7 cellular contexts compared by ENCODE assay signal in the genomic region with DNA sequence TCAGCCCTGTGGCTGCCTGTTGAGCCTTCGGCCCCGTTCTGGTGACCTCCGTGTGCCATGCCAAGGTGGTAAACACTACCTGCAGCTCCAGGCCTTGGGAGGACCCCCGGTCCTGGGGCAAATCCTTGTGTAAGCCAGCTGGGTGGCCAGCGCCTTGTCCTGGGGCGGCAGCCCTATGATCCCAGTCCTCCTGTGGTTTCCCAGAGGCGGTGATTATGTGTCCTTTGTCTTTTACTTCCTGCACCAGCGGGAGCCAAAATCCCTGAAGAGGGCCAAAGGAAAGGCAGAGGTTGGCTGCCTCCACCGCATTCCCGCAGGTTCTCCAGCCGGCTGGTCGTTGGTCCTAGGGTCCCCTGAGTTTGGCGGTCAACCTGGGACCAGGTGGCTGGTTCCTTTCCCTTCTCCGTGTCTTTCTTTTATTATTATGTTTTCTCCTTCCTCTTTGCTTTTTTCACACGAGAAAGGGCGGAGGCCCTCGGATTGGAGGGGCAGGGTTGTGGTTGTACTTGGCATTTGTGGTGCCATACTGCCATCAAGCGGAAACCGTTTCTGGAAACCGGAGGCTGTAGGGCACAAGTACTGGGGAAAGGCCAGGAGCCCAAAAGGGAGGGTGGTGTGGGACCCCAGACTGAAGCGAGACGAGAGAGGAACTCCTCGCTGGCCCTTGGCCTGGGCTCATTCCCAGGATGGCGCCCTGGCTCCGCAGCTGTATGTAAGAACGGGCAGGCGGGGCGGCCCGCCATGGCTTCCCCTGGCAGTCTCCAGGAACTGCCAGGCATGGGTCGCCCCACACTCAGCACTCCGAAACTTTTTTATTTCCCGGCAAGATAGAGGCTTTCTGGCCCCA. TPM values are rescaled to one million over a fixed set of nuclear protein-coding genes. Genes with fewer than 3 reads are reported as not detected.
A peak's percentile ranks its signal among the peaks of the same experiment; 100 is the strongest.
DNase-seq lines count a peak whose midpoint lies in the region; ATAC-seq and TF ChIP-seq lines count a peak whose summit lies in the region.
"Not testable (repeated sequence)": the region's sequence is repeated elsewhere in the genome, so short reads cannot be mapped to it uniquely, and the experiment has no call there.

No MANE protein-coding gene starts in this region.

- H3K18ac ChIP-seq in IMR-90 (ENCODE audit: low read depth, low read length): not testable (repeated sequence)

- dilution Hi-C loops in IMR-90 (cut with HindIII; ENCODE audit: low sequenced_read_pairs, unreplicated experiment): not testable (repeated sequence)

- not testable (repeated sequence) for H3K9me3 ChIP-seq in IMR-90 (ENCODE audit: control insufficient read depth, insufficient read depth, low read length); lung (ENCODE audit: control insufficient read depth in 2 of 2, insufficient read depth in 1 of 2, low read length in 1 of 2)

- not testable (repeated sequence) for TF ChIP-seq CTCF in IMR-90 (conservative IDR thresholded peaks at IDR 0.05; ENCODE audit: low read depth, low read length); lung (IDR thresholded peaks at IDR 0.05; ENCODE audit: control extremely low read depth, extremely low read depth)

- not testable (repeated sequence) for H2AK5ac ChIP-seq in IMR-90 (ENCODE audit: low read depth, low read length)

- H3K4ac ChIP-seq in IMR-90 (ENCODE audit: low read depth, low read length): not testable (repeated sequence)

- ATAC-seq in GM18858 (IDR thresholded peaks at IDR 0.05; ENCODE audit: unreplicated experiment): peak; percentile 26
- peak; percentile 47 for ATAC-seq in GM19395 (IDR thresholded peaks at IDR 0.05; ENCODE audit: unreplicated experiment)
- ATAC-seq in GM21786 (IDR thresholded peaks at IDR 0.05; ENCODE audit: unreplicated experiment): peak; percentile 41
- peak; percentile 42 for ATAC-seq in HG03025 (IDR thresholded peaks at IDR 0.05; ENCODE audit: low FRiP score, unreplicated experiment)
- ATAC-seq in IMR-90 (ENCODE audit: low read depth): peak; percentile 61
- peak; percentile 18 for ATAC-seq in Right ventricle myocardium superior (ENCODE audit: poor library complexity)
- ATAC-seq in lung (ENCODE audit: insufficient read depth, low FRiP score): peak; percentile 69

- not testable (repeated sequence) for H3K79me1 ChIP-seq in IMR-90 (ENCODE audit: low read depth in 1 of 2, low read length in 2 of 2)

- not testable (repeated sequence) for H2AK9ac ChIP-seq in IMR-90 (replicated peaks; ENCODE audit: low read depth, low read length, poor library complexity)

- H3K27ac ChIP-seq in IMR-90 (ENCODE audit: insufficient read depth, low read length); lung (ENCODE audit: low read depth in 1 of 2, low read length in 1 of 2): not testable (repeated sequence)

- not testable (repeated sequence) for TF ChIP-seq POLR2A in IMR-90 (IDR thresholded peaks at IDR 0.05; ENCODE audit: low read depth, low read length)

- H2BK20ac ChIP-seq in IMR-90 (ENCODE audit: low read depth, low read length): not testable (repeated sequence)

- not testable (repeated sequence) for H4K91ac ChIP-seq in IMR-90 (ENCODE audit: insufficient read depth, low read depth, low read length)

- not testable (repeated sequence) for H2BK120ac ChIP-seq in IMR-90 (ENCODE audit: low read depth, low read length)

- TF ChIP-seq RAD21 in IMR-90 (IDR thresholded peaks at IDR 0.05; ENCODE audit: low read length): not testable (repeated sequence)

- not testable (repeated sequence) for H2BK15ac ChIP-seq in IMR-90 (ENCODE audit: low read depth, low read length)

- H3K14ac ChIP-seq in IMR-90 (replicated peaks; ENCODE audit: low read depth, low read length): not testable (repeated sequence)

- H3K56ac ChIP-seq in IMR-90 (ENCODE audit: extremely low read depth, insufficient read depth, low read length): not testable (repeated sequence)

- CTCF ChIA-PET in IMR-90 (lab: Yijun Ruan, JAX): not testable (repeated sequence)

- BruUV-seq in IMR-90 (replicated peaks; lab: Mats Ljungman, UMichigan): not testable (repeated sequence)

- H2AFZ ChIP-seq in IMR-90 (replicated peaks; ENCODE audit: low read length, poor library complexity): not testable (repeated sequence)

- H3K36me3 ChIP-seq in IMR-90 (ENCODE audit: control insufficient read depth, insufficient read depth, low read length); lung (ENCODE audit: control insufficient read depth in 2 of 2, insufficient read depth in 2 of 2, low read length in 2 of 2): not testable (repeated sequence)

- H3K9ac ChIP-seq in IMR-90 (ENCODE audit: low read depth, low read length): not testable (repeated sequence)

- in situ Hi-C loops in IMR-90 (cut with MboI; ENCODE audit: low sequenced_read_pairs): not testable (repeated sequence)

- H3K23ac ChIP-seq in IMR-90 (ENCODE audit: low read depth, low read length): not testable (repeated sequence)

- H3K27me3 ChIP-seq in IMR-90 (ENCODE audit: control insufficient read depth, insufficient read depth, low read length); lung (ENCODE audit: control insufficient read depth, insufficient read depth): not testable (repeated sequence)

- not testable (repeated sequence) for H3K4me2 ChIP-seq in IMR-90 (ENCODE audit: low read depth, low read length)

- not testable (repeated sequence) for H2BK5ac ChIP-seq in IMR-90 (ENCODE audit: low read depth, low read length, poor library complexity, severe bottlenecking)

- H3K4me1 ChIP-seq in IMR-90 (ENCODE audit: control insufficient read depth, insufficient read depth, low read length); lung (ENCODE audit: control insufficient read depth in 2 of 2, insufficient read depth in 2 of 2, low read length in 2 of 2): not testable (repeated sequence)

- POLR2A ChIA-PET in IMR-90 (lab: Charles Lee; ENCODE audit: unreplicated experiment): not testable (repeated sequence)

- not testable (repeated sequence) for H3K4me3 ChIP-seq in IMR-90 (ENCODE audit: insufficient read depth, low read depth, low read length); lung

- no CpG with 5 or more reads among the region's 32 CpGs for whole genome bisulfite sequencing in IMR-90 (ENCODE audit: extremely low coverage in 2 of 2, insufficient read length in 1 of 2), 2 experiments
- WGBS in lung, 2 donors: no CpG with 5 or more reads among the region's 32 CpGs

- DNase-seq in IMR-90; Right ventricle myocardium superior; lung (ENCODE audit: low spot score): not testable (repeated sequence)

- intact Hi-C loops in IMR-90 (cut with micrococcal nuclease); Right ventricle myocardium superior (cut with DNase I): not testable (repeated sequence)

- not testable (repeated sequence) for H4K8ac ChIP-seq in IMR-90 (ENCODE audit: low read depth in 2 of 2, low read length in 2 of 2)

- not testable (repeated sequence) for H4K5ac ChIP-seq in IMR-90 (ENCODE audit: low read depth, low read length)

- not testable (repeated sequence) for H3K9me1 ChIP-seq in IMR-90 (ENCODE audit: insufficient read depth, low read length)

- H4K20me1 ChIP-seq in IMR-90 (ENCODE audit: insufficient read depth, low read length): not testable (repeated sequence)

RNA-seq across cellular contexts. Expression of gene NBDY, which starts 43.9 kb away (rescaled TPM):
- total RNA-seq in IMR-90 (2012; rRNA removed): 2.5 and 3.2 TPM in 2 replicates
- 61.5 and 64.6 TPM in 2 replicates for polyA plus RNA-seq in IMR-90 (2012; rRNA removed)
- 18.4 and 26.7 TPM in 2 replicates for polyA plus RNA-seq in IMR-90 (2012; cell fraction: cytosol; rRNA removed)
- 8.0 and 12.8 TPM in 2 replicates for polyA plus RNA-seq in IMR-90 (2012; cell fraction: nucleus; rRNA removed; ENCODE audit: low replicate concordance)
- total RNA-seq in Right ventricle myocardium superior: 22.3 TPM
- 10 to 100 TPM; 11.8 to 43.2 TPM for total RNA-seq in lung
- polyA plus RNA-seq in lung: 10 to 100 TPM; 20.8 to 24.5 TPM

Comparison
In these comparisons a context has a peak if more than half of its experiments do, and no peak if none do; other contexts are left out.
1. ATAC-seq: peak in every context shown above with its lines; median percentile 69 in lung; 61 in IMR-90; 47 in GM19395; 42 in HG03025; 41 in GM21786; 26 in GM18858; 18 in Right ventricle myocardium superior.